ENCODE assay signal across 2 cellular contexts in the genomic region with DNA sequence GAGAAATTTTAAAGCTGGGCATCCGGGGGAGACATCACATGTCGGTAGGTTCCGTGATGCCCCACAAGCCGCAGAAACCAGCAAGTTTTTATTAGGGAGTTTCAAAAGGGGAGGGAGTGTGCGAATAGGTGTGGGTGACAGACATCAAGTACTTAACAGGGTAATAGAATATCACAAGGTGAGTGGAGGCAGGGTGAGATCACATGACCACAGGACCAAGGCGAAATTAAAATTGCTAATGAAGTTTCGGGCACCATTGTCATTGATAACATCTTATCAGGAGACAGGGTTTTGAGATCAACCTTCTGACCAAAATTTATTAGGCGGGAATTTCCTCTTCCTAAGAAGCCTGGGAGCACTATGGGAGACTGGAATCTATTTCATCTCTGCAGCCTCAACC.
A peak's percentile ranks its signal among the peaks of the same experiment; 100 is the strongest.
TF ChIP-seq lines count a peak whose summit lies in the region.

No MANE protein-coding gene starts in this region.

TF ChIP-seq in WTC11, 78 proteins besides CTCF, POLR2A, EP300 and RAD21:
- TF ChIP-seq USF2 (CRISPR knock-in tag; IDR thresholded peaks at IDR 0.05): peak; percentile 67

TF ChIP-seq in K562, 482 proteins besides CTCF, POLR2A, EP300 and RAD21:
- peak; percentile 62; the same call in 1 of the 2 replicates for TF ChIP-seq TFE3 (CRISPR knock-in tag; IDR thresholded peaks at IDR 0.05)
